Comparison of ENCODE assay signal across 1 cellular context in genomic region chr13:50355797-50356196, GRCh38.
A peak's percentile ranks its signal among the peaks of the same experiment; 100 is the strongest.
TF ChIP-seq lines count a peak whose summit lies in the region.

No MANE protein-coding gene starts in this region.

TF ChIP-seq in GM12878, 131 proteins besides CTCF, POLR2A, EP300 and RAD21 (continued from another document):
- TF ChIP-seq ZBTB33 (IDR thresholded peaks at IDR 0.05) (no peak), JUNB (IDR thresholded peaks at IDR 0.05) (peak; percentile 45; the same call in 1 of the 2 replicates), E2F8 (IDR thresholded peaks at IDR 0.05; ENCODE audit: low read depth, partially characterized antibody) (no peak), IRF4 (IDR thresholded peaks at IDR 0.05; ENCODE audit: low read depth, low read length) (peak; percentile 65; the same call in 1 of the 2 replicates), BCL11A (IDR thresholded peaks at IDR 0.05; ENCODE audit: low read depth, low read length) (peak; percentile 38; the same call in 1 of the 2 replicates), BCL3 (IDR thresholded peaks at IDR 0.05; ENCODE audit: borderline replicate concordance, insufficient read depth, low read depth, low read length, poor library complexity, severe bottlenecking) (no peak), GABPA (IDR thresholded peaks at IDR 0.05; ENCODE audit: low read depth) (peak; percentile 40; the same call in 1 of the 2 replicates), BHLHE40 (IDR thresholded peaks at IDR 0.05; ENCODE audit: borderline replicate concordance in 1 of 2, low read depth in 2 of 2, low read length in 1 of 2) (peak in 1 of 2 experiments; percentile 56; a peak in 2 of 4 replicates), IRF5 (IDR thresholded peaks at IDR 0.05; ENCODE audit: borderline replicate concordance) (no peak), TCF7 (IDR thresholded peaks at IDR 0.05; ENCODE audit: borderline replicate concordance) (no peak), RUNX3 (IDR thresholded peaks at IDR 0.05; ENCODE audit: low read length) (peak; percentile 92), HSF1 (IDR thresholded peaks at IDR 0.05; ENCODE audit: low read depth, low read length) (no peak)
